Comparison of ENCODE assay signal across 32 cellular contexts in genomic region chr12:39178837-39179236, GRCh38.
"Had no signal": no experiment of that assay in that cellular context is flagged by ENCODE, and none has a peak within 500 bp of the region (broad histone marks: within the 10 kb centered on the region; RNA-seq: fewer than 3 reads in every experiment).

No MANE protein-coding gene starts in this region.

- H3K36me3 ChIP-seq: ascending aorta, breast epithelium, cardiac muscle cell, gastrocnemius medialis, heart left ventricle had no signal

- H3K27ac ChIP-seq: ascending aorta, breast epithelium, cardiac muscle cell, coronary artery, dorsolateral prefrontal cortex, gastrocnemius medialis, heart left ventricle had no signal

- H3K9me3 ChIP-seq: ascending aorta, breast epithelium, gastrocnemius medialis, heart left ventricle had no signal

- H3K27me3 Mint-ChIP-seq: activated CD4-positive, alpha-beta memory T cell treated with anti-CD3 and anti-CD28 coated beads for 36 hours; activated CD4-positive, alpha-beta T cell treated with anti-CD3 and anti-CD28 coated beads for 36 hours; activated CD4-positive, alpha-beta T cell treated with anti-CD3 and anti-CD28 coated beads, Interleukin-2, amount 10 ng/mL, durations not matched to agents 24 days and 14 days; activated CD8-positive, alpha-beta memory T cell treated with anti-CD3 and anti-CD28 coated beads, Interleukin-2, amount 10 ng/mL, durations not matched to agents 7 days and 5 days; activated naive CD8-positive, alpha-beta T cell treated with anti-CD3 and anti-CD28 coated beads, Interleukin-2, amount 10 ng/mL, durations not matched to agents 7 days and 5 days; brain; dendritic cell treated with granulocyte-macrophage colony-stimulating factor and Interleukin-4, amounts not matched to agents 40 ng/mL and 50 ng/mL, for 4 days; T-helper 17 cell had no signal

- H3K36me3 Mint-ChIP-seq: activated CD4-positive, alpha-beta memory T cell treated with anti-CD3 and anti-CD28 coated beads for 36 hours; activated CD8-positive, alpha-beta memory T cell treated with anti-CD3 and anti-CD28 coated beads, Interleukin-2, amount 10 ng/mL, durations not matched to agents 7 days and 5 days; activated naive CD4-positive, alpha-beta T cell treated with anti-CD3 and anti-CD28 coated beads, Interleukin-2, amount 50 U/mL, for 72 hours; activated naive CD8-positive, alpha-beta T cell treated with anti-CD3 and anti-CD28 coated beads, Interleukin-2, amount 10 ng/mL, durations not matched to agents 7 days and 5 days; brain had no signal

- H3K4me1 Mint-ChIP-seq: activated CD4-positive, alpha-beta T cell treated with anti-CD3 and anti-CD28 coated beads for 36 hours; activated CD4-positive, alpha-beta T cell treated with anti-CD3 and anti-CD28 coated beads, Interleukin-2, amount 10 ng/mL, durations not matched to agents 24 days and 14 days; activated CD8-positive, alpha-beta memory T cell treated with anti-CD3 and anti-CD28 coated beads, Interleukin-2, amount 10 ng/mL, durations not matched to agents 7 days and 5 days; activated naive CD8-positive, alpha-beta T cell treated with anti-CD3 and anti-CD28 coated beads, Interleukin-2, amount 10 ng/mL, durations not matched to agents 7 days and 5 days; central memory CD8-positive, alpha-beta T cell; endodermal cell; T-helper 17 cell had no signal

- H3K9me3 Mint-ChIP-seq: activated CD4-positive, alpha-beta memory T cell treated with anti-CD3 and anti-CD28 coated beads for 36 hours; activated CD4-positive, alpha-beta T cell treated with anti-CD3 and anti-CD28 coated beads, Interleukin-2, amount 10 ng/mL, durations not matched to agents 24 days and 14 days; activated naive CD4-positive, alpha-beta T cell treated with anti-CD3 and anti-CD28 coated beads for 36 hours; activated naive CD8-positive, alpha-beta T cell treated with anti-CD3 and anti-CD28 coated beads, Interleukin-2, amount 10 ng/mL, durations not matched to agents 7 days and 5 days; activated T-helper 1 cell treated with anti-CD3 and anti-CD28 coated beads, Interleukin-12 subunit alpha, Interleukin-12 subunit beta, Interleukin-2, Interleukin-4 antibody, amounts not matched to agents 30 ng/mL and 10 ng/mL and 1 ng/mL, durations not matched to agents 14 hours and 24 hours and 36 hours; activated T-helper 2 cell treated with anti-CD3 and anti-CD28 coated beads, Interferon-gamma antibody, Interleukin-2, Interleukin-4, amounts not matched to agents 10 μg/mL and 5 μg/mL and 100 μg/mL, durations not matched to agents 14 hours and 24 hours and 36 hours; central memory CD8-positive, alpha-beta T cell had no signal

- H3K27me3 ChIP-seq: ascending aorta, breast epithelium, cardiac muscle cell, gastrocnemius medialis, heart left ventricle had no signal

- ATAC-seq: activated CD4-positive, alpha-beta T cell treated with anti-CD3 and anti-CD28 coated beads for 36 hours; activated CD8-positive, alpha-beta memory T cell treated with anti-CD3 and anti-CD28 coated beads, Interleukin-2, amount 10 ng/mL, durations not matched to agents 7 days and 5 days; activated CD8-positive, alpha-beta T cell treated with anti-CD3 and anti-CD28 coated beads, Interleukin-2, amount 10 ng/mL, durations not matched to agents 7 days and 5 days; activated naive CD4-positive, alpha-beta T cell treated with anti-CD3 and anti-CD28 coated beads, Interleukin-2, amount 50 U/mL, for 72 hours; esophagus mucosa; gastrocnemius medialis; heart left ventricle; T-helper 17 cell had no signal

- H3K4me3 ChIP-seq: ascending aorta, breast epithelium, cardiac muscle cell, coronary artery, dorsolateral prefrontal cortex, gastrocnemius medialis, heart left ventricle had no signal

- H3K4me3 Mint-ChIP-seq: activated CD4-positive, alpha-beta memory T cell treated with anti-CD3 and anti-CD28 coated beads for 36 hours; activated CD4-positive, alpha-beta T cell treated with anti-CD3 and anti-CD28 coated beads for 36 hours; activated CD4-positive, alpha-beta T cell treated with anti-CD3 and anti-CD28 coated beads, Interleukin-2, amount 10 ng/mL, durations not matched to agents 24 days and 14 days; activated CD8-positive, alpha-beta memory T cell treated with anti-CD3 and anti-CD28 coated beads, Interleukin-2, amount 10 ng/mL, durations not matched to agents 7 days and 5 days; activated CD8-positive, alpha-beta T cell treated with anti-CD3 and anti-CD28 coated beads, Interleukin-2, amount 10 ng/mL, durations not matched to agents 7 days and 5 days; activated naive CD4-positive, alpha-beta T cell treated with anti-CD3 and anti-CD28 coated beads for 36 hours; activated naive CD8-positive, alpha-beta T cell treated with anti-CD3 and anti-CD28 coated beads, Interleukin-2, amount 10 ng/mL, durations not matched to agents 7 days and 5 days; activated T-helper 1 cell treated with anti-CD3 and anti-CD28 coated beads, Interleukin-12 subunit alpha, Interleukin-12 subunit beta, Interleukin-2, Interleukin-4 antibody, amounts not matched to agents 30 ng/mL and 10 ng/mL and 1 ng/mL, durations not matched to agents 14 hours and 24 hours and 36 hours; brain; central memory CD8-positive, alpha-beta T cell; dendritic cell treated with granulocyte-macrophage colony-stimulating factor and Interleukin-4, amounts not matched to agents 40 ng/mL and 50 ng/mL, for 4 days; endodermal cell; T-helper 17 cell had no signal

- H3K4me1 ChIP-seq: ascending aorta, breast epithelium, gastrocnemius medialis, heart left ventricle had no signal

- DNase-seq: activated CD4-positive, alpha-beta memory T cell treated with anti-CD3 and anti-CD28 coated beads for 36 hours; activated CD4-positive, alpha-beta T cell treated with anti-CD3 and anti-CD28 coated beads for 36 hours; activated CD4-positive, alpha-beta T cell treated with anti-CD3 and anti-CD28 coated beads, Interleukin-2, amount 10 ng/mL, durations not matched to agents 24 days and 14 days; activated CD4-positive, CD25-positive, alpha-beta regulatory T cell; activated CD4-positive, CD25-positive, alpha-beta regulatory T cell treated with anti-CD3 and anti-CD28 coated beads, Interleukin-2, amount 50 U/mL, for 72 hours; activated CD8-positive, alpha-beta memory T cell treated with anti-CD3 and anti-CD28 coated beads, Interleukin-2, amount 10 ng/mL, durations not matched to agents 7 days and 5 days; activated CD8-positive, alpha-beta memory T cell treated with anti-CD3 and anti-CD28 coated beads, Interleukin-2, amount 50 U/mL, for 4 hours; activated CD8-positive, alpha-beta T cell treated with anti-CD3 and anti-CD28 coated beads, Interleukin-2, amount 10 ng/mL, durations not matched to agents 7 days and 5 days; activated effector memory CD4-positive, alpha-beta T cell treated with anti-CD3 and anti-CD28 coated beads, Interleukin-2, amount 50 U/mL, for 16 hours; activated naive CD4-positive, alpha-beta T cell treated with anti-CD3 and anti-CD28 coated beads for 36 hours; activated naive CD8-positive, alpha-beta T cell treated with anti-CD3 and anti-CD28 coated beads, Interleukin-2, amount 10 ng/mL, durations not matched to agents 7 days and 5 days; activated T-cell treated with anti-CD3 and anti-CD28 coated beads, Interleukin-2, amount 50 U/mL, for 1 hour; activated T-cell treated with anti-CD3 and anti-CD28 coated beads, Interleukin-2, amount 50 U/mL, for 48 hours; dorsolateral prefrontal cortex; effector memory CD4-positive, alpha-beta T cell; endodermal cell; foreskin fibroblast; gastrocnemius medialis; glutamatergic neuron; heart left ventricle; T-helper 17 cell had no signal

- H3K27ac Mint-ChIP-seq: activated CD4-positive, alpha-beta memory T cell treated with anti-CD3 and anti-CD28 coated beads for 36 hours; activated CD4-positive, alpha-beta T cell treated with anti-CD3 and anti-CD28 coated beads for 36 hours; activated CD4-positive, alpha-beta T cell treated with anti-CD3 and anti-CD28 coated beads, Interleukin-2, amount 10 ng/mL, durations not matched to agents 24 days and 14 days; activated CD8-positive, alpha-beta memory T cell treated with anti-CD3 and anti-CD28 coated beads, Interleukin-2, amount 10 ng/mL, durations not matched to agents 7 days and 5 days; activated CD8-positive, alpha-beta T cell treated with anti-CD3 and anti-CD28 coated beads, Interleukin-2, amount 10 ng/mL, durations not matched to agents 7 days and 5 days; activated naive CD4-positive, alpha-beta T cell treated with anti-CD3 and anti-CD28 coated beads for 36 hours; activated naive CD4-positive, alpha-beta T cell treated with anti-CD3 and anti-CD28 coated beads, Interleukin-2, amount 50 U/mL, for 72 hours; activated naive CD8-positive, alpha-beta T cell treated with anti-CD3 and anti-CD28 coated beads, Interleukin-2, amount 10 ng/mL, durations not matched to agents 7 days and 5 days; activated T-helper 1 cell treated with anti-CD3 and anti-CD28 coated beads, Interleukin-12 subunit alpha, Interleukin-12 subunit beta, Interleukin-2, Interleukin-4 antibody, amounts not matched to agents 30 ng/mL and 10 ng/mL and 1 ng/mL, durations not matched to agents 14 hours and 24 hours and 36 hours; activated T-helper 2 cell treated with anti-CD3 and anti-CD28 coated beads, Interferon-gamma antibody, Interleukin-2, Interleukin-4, amounts not matched to agents 10 μg/mL and 5 μg/mL and 100 μg/mL, durations not matched to agents 14 hours and 24 hours and 36 hours; brain; dendritic cell treated with granulocyte-macrophage colony-stimulating factor and Interleukin-4, amounts not matched to agents 40 ng/mL and 50 ng/mL, for 4 days; endodermal cell; T-helper 17 cell had no signal
